Comparison of ENCODE assay signal across 1 cellular context in genomic region chr5:151572657-151573368, GRCh38.
TF ChIP-seq lines count a peak whose summit lies in the region.

No MANE protein-coding gene starts in this region.

TF ChIP-seq in K562, 482 proteins besides CTCF, POLR2A, EP300 and RAD21 (continued from another document):
- TF ChIP-seq CUX1 (CRISPR knock-in tag; IDR thresholded peaks at IDR 0.05) (no peak), ZFX (CRISPR knock-in tag; IDR thresholded peaks at IDR 0.05) (no peak), RBM25 (IDR thresholded peaks at IDR 0.05; ENCODE audit: low read depth, low read length, severe bottlenecking) (peak; percentile 86), ZBTB11 (CRISPR knock-in tag; IDR thresholded peaks at IDR 0.05) (no peak), ZFP36 (IDR thresholded peaks at IDR 0.05; ENCODE audit: low read depth, low read length, partially characterized antibody) (peak; percentile 68), L3MBTL2 (IDR thresholded peaks at IDR 0.05) (no peak), RFX5 (IDR thresholded peaks at IDR 0.05; ENCODE audit: low read depth, low read length) (no peak), ZNF699 (CRISPR knock-in tag; IDR thresholded peaks at IDR 0.05; ENCODE audit: insufficient replicate concordance) (no peak), GMEB1 (CRISPR knock-in tag; IDR thresholded peaks at IDR 0.05) (no peak), HMG20A (CRISPR knock-in tag; conservative IDR thresholded peaks at IDR 0.05) (no peak), ZNF764 (CRISPR knock-in tag; IDR thresholded peaks at IDR 0.05; ENCODE audit: low read depth) (no peak), MBD2 (IDR thresholded peaks at IDR 0.05; ENCODE audit: borderline replicate concordance, low read depth) (no peak), ZSCAN32 (CRISPR knock-in tag; IDR thresholded peaks at IDR 0.05) (no peak), ZBTB40 (IDR thresholded peaks at IDR 0.05) (no peak), ZBTB40 (CRISPR knock-in tag; IDR thresholded peaks at IDR 0.05) (no peak)
